In genomic region chr7:2099036-2099957, GRCh38 we compare ENCODE assay signal across 10 cellular contexts.
DNase-seq lines count a peak whose midpoint lies in the region; ATAC-seq and TF ChIP-seq lines count a peak whose summit lies in the region.
"Had no signal": no experiment of that assay in that cellular context is flagged by ENCODE, and none has a peak within 500 bp of the region (broad histone marks: within the 10 kb centered on the region; RNA-seq: fewer than 3 reads in every experiment).

No MANE protein-coding gene starts in this region.

- TF ChIP-seq POLR2A in sigmoid colon (IDR thresholded peaks at IDR 0.05): no peak

- DNase-seq in A673 (ENCODE audit: low spot score) (no peak), GM19238 (ENCODE audit: insufficient read length, low spot score) (peak; percentile 46), UCSD-AML1 (lab: John Stamatoyannopoulos, UW; ENCODE audit: unreplicated experiment) (peak; percentile 26), GM10248 (ENCODE audit: extremely low spot score) (no peak), sigmoid colon (no peak), SIG-M5 (lab: John Stamatoyannopoulos, UW) (no peak)
- DNase-seq in effector CD8-positive, alpha-beta T cell (lab: John Stamatoyannopoulos, UW): peak; percentile 13
- DNase-seq: Calu3, NCI-H2171 had no signal

- TF ChIP-seq EP300 in sigmoid colon (IDR thresholded peaks at IDR 0.05): no peak

- no peak overlapping the region for H3K4me3 ChIP-seq in A673 (ENCODE audit: low read depth, low read length, poor library complexity, severe bottlenecking)
- no peak overlapping the region for H3K4me3 ChIP-seq in sigmoid colon

- TF ChIP-seq CTCF in A673 (conservative IDR thresholded peaks at IDR 0.05; ENCODE audit: low read depth, low read length): 0 out of 2 replicates have a peak, but pooled peaks have one; percentile 15
- TF ChIP-seq CTCF in GM10248 (IDR thresholded peaks at IDR 0.05; ENCODE audit: control extremely low read depth, extremely low read depth, low read depth, missing control alignments): no peak
- no peak for TF ChIP-seq CTCF in sigmoid colon (IDR thresholded peaks at IDR 0.05)

- no peaks in the 10 kb centered on the region for H3K9me3 ChIP-seq in A673 (ENCODE audit: low read depth, low read length, poor library complexity, severe bottlenecking)
- H3K9me3 ChIP-seq in sigmoid colon: no peaks in the 10 kb centered on the region

- H3K4me1 ChIP-seq in A673 (ENCODE audit: insufficient read depth, low read length, poor library complexity, severe bottlenecking): peaks cover 11% of the 10 kb centered on the region
- H3K4me1 ChIP-seq in sigmoid colon: peaks cover 0 to 13% (median 13%) of the 10 kb centered on the region in 4 donors

- no peaks in the 10 kb centered on the region for H3K36me3 ChIP-seq in A673 (ENCODE audit: insufficient read depth, low read length, poor library complexity, severe bottlenecking)
- H3K36me3 ChIP-seq in sigmoid colon: no peaks in the 10 kb centered on the region

- WGBS in sigmoid colon, 2 donors: 66 to 91% methylated on average over 30 of the region's 30 CpGs

- intact Hi-C loops in A673 (cut with micrococcal nuclease; ENCODE audit: unreplicated experiment): no loop called here
- intact Hi-C loops in sigmoid colon (cut with DNase I): no loop called here

- CTCF ChIA-PET in A673 (lab: Charles Lee): no interaction called here
- CTCF ChIA-PET in GM10248 (lab: Yijun Ruan, JAX): interaction anchor here (0.8 to 1.3 kb wide), 3 partner anchors 21 to 59 kb away, joined by 3 read pairs; no protein-coding TSS in a partner anchor

- H3K27me3 ChIP-seq in A673 (replicated peaks; ENCODE audit: insufficient read depth, low read depth, low read length, poor library complexity) (no peaks in the 10 kb centered on the region), sigmoid colon (no peaks in the 10 kb centered on the region)

- no peak for ATAC-seq in GM21367 (IDR thresholded peaks at IDR 0.05; ENCODE audit: unreplicated experiment)

- no TSS peak for BruUV-seq in A673 (replicated peaks; lab: Mats Ljungman, UMichigan)

- POLR2A ChIA-PET in A673 (lab: Charles Lee; ENCODE audit: low non-redundant PET): no interaction called here
- POLR2A ChIA-PET in GM10248 (lab: Yijun Ruan, JAX): no interaction called here

- no peak overlapping the region for H3K27ac ChIP-seq in A673 (ENCODE audit: low read depth, low read length, poor library complexity, severe bottlenecking)
- H3K27ac ChIP-seq in sigmoid colon: no peak overlapping the region

Comparison
In these comparisons a context has a peak if more than half of its experiments do, and no peak if none do; other contexts are left out.
1. DNase-seq: peak in GM19238 (single experiment), UCSD-AML1 (single experiment) and effector CD8-positive, alpha-beta T cell (single experiment); none in A673 (single experiment), GM10248 (single experiment), sigmoid colon (single experiment) and SIG-M5 (single experiment).